In the genomic region with DNA sequence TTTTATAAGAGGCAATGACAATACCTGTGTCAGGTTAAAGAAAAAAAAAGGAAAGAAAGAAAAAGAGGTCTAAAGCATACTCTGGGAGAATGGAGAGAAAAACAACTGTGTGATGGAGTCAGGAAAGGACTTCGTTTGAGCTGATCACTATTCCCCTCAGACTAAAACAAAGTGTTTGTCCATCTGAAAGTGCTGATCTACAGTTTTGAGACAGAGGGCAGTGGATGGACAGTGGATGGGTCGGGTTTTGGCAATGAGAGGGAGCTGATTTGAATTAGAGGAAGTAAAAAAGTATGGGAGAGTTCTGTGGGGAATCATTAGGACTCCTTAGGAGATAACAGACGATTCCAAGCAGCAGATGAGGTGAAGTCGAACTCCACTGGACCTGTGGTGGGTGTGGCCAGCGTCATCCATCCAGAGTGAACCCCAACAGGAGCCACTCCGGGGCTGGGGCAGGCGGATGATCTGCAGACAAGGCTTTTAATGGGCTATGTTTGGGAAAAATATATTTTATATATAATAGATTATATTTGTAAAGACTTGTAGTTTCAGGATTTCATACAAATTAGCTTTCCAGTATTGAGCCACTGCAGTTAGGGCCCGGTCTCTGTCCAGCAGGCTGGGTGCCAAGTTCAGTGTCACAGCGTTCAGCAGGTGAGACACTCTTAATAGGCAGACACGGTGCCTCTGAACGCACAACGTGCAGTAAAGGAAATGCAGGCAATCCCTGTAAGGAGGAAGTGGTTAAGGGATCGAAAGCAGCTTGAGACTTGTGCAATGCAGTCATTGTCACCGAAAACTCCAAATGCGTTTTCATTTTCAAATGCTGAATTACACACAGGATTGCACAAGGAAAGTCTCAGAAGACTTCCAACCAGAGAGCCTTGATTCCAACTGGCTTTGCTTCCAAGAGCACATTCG, we compare ENCODE assay signal across 8 cellular contexts.
DNase-seq lines count a peak whose midpoint lies in the region; ATAC-seq and TF ChIP-seq lines count a peak whose summit lies in the region.

No MANE protein-coding gene starts in this region.

- no peak overlapping the region for H3K27ac ChIP-seq in RWPE2 (ENCODE audit: poor library complexity, severe bottlenecking)
- peak overlapping the region; percentile 24 for H3K27ac ChIP-seq in mesenchymal stem cell (ENCODE audit: low read length, poor library complexity, severe bottlenecking)

- TF ChIP-seq CTCF in RWPE2 (IDR thresholded peaks at IDR 0.05; ENCODE audit: poor library complexity, severe bottlenecking) (no peak), astrocyte of the spinal cord (IDR thresholded peaks at IDR 0.05; ENCODE audit: low read depth, low read length) (no peak)

- no peaks in the 10 kb centered on the region for H3K79me1 ChIP-seq in mesenchymal stem cell (replicated peaks; ENCODE audit: low read length, poor library complexity, severe bottlenecking)

- H3K4me1 ChIP-seq in RWPE2 (ENCODE audit: insufficient read depth, poor library complexity, severe bottlenecking) (peaks cover 10% of the 10 kb centered on the region), mesenchymal stem cell (ENCODE audit: control insufficient read depth, insufficient read depth, low read depth, low read length) (peaks cover 8% of the 10 kb centered on the region)

- in situ Hi-C loops in Caki2 (cut with HindIII; ENCODE audit: low pct_unique_long_range_greater_than_20kb, low sequenced_read_pairs) (no loop called here), astrocyte of the spinal cord (cut with HindIII; ENCODE audit: low sequenced_read_pairs) (no loop called here)

- H3K27me3 ChIP-seq in RWPE2 (ENCODE audit: insufficient read depth, poor library complexity, severe bottlenecking) (no peaks in the 10 kb centered on the region), mesenchymal stem cell (ENCODE audit: control insufficient read depth in 1 of 2, insufficient read depth in 1 of 2, low read length in 2 of 2) (no peaks in the 10 kb centered on the region)

- ATAC-seq in GM19372 (IDR thresholded peaks at IDR 0.05; ENCODE audit: low read depth, unreplicated experiment): peak; percentile 100
- peak; percentile 99 for ATAC-seq in HG03354 (IDR thresholded peaks at IDR 0.05; ENCODE audit: poor library complexity, severe bottlenecking, unreplicated experiment)
- peak; percentile 64 for ATAC-seq in RWPE2 (ENCODE audit: low read depth)

- H3K14ac ChIP-seq in mesenchymal stem cell (ENCODE audit: low read length in 2 of 2): no peak overlapping the region

- H3K9me3 ChIP-seq in RWPE2 (ENCODE audit: severe bottlenecking) (no peaks in the 10 kb centered on the region), mesenchymal stem cell (ENCODE audit: control insufficient read depth, low read length) (no peaks in the 10 kb centered on the region)

- peak overlapping the region in 1 of 2 experiments; percentile 21 for H2BK12ac ChIP-seq in mesenchymal stem cell (ENCODE audit: low read length in 2 of 2)

- DNase-seq in Caki2 (ENCODE audit: low read depth) (peak; percentile 19), RWPE2 (ENCODE audit: low spot score) (no peak), astrocyte of the spinal cord (ENCODE audit: low read depth, low spot score) (peak; percentile 7), mesenchymal stem cell (no peak), retina (no peak), NCI-H187 (lab: John Stamatoyannopoulos, UW) (no peak)

- H2BK15ac ChIP-seq in mesenchymal stem cell (ENCODE audit: low read depth, poor library complexity, severe bottlenecking): no peak overlapping the region

- no peak overlapping the region for H4K91ac ChIP-seq in mesenchymal stem cell (ENCODE audit: low read length)

- WGBS in mesenchymal stem cell: 86% methylated on average over 13 of the region's 16 CpGs

- no peak overlapping the region for H3K4me3 ChIP-seq in RWPE2 (ENCODE audit: severe bottlenecking)
- H3K4me3 ChIP-seq in astrocyte of the spinal cord (ENCODE audit: low read depth, low read length): no peak overlapping the region
- H3K4me3 ChIP-seq in mesenchymal stem cell (ENCODE audit: insufficient read depth in 1 of 2, low read depth in 1 of 2, low read length in 2 of 2): peak overlapping the region in 1 of 2 experiments; percentile 76

- peak overlapping the region; percentile 18 for H2AFZ ChIP-seq in mesenchymal stem cell (ENCODE audit: low read depth, low read length)

- no peak overlapping the region for H3K4ac ChIP-seq in mesenchymal stem cell (ENCODE audit: low read depth in 1 of 2, low read length in 2 of 2)

- H3K36me3 ChIP-seq in RWPE2 (ENCODE audit: low read depth) (no peaks in the 10 kb centered on the region), mesenchymal stem cell (ENCODE audit: control insufficient read depth in 1 of 2, insufficient read depth in 2 of 2, low read depth in 1 of 2, low read length in 2 of 2) (no peaks in the 10 kb centered on the region)

- peak overlapping the region in 1 of 2 experiments; percentile 4 for H3K18ac ChIP-seq in mesenchymal stem cell (ENCODE audit: low read depth in 1 of 2, low read length in 2 of 2)

- peak overlapping the region; percentile 59 for H3K4me2 ChIP-seq in mesenchymal stem cell (ENCODE audit: low read length, poor library complexity, severe bottlenecking)

- H2BK5ac ChIP-seq in mesenchymal stem cell (ENCODE audit: low read depth, low read length, poor library complexity, severe bottlenecking): no peak overlapping the region

- H3K23ac ChIP-seq in mesenchymal stem cell (ENCODE audit: low read length in 2 of 2): no peak overlapping the region

- no peak overlapping the region for H4K8ac ChIP-seq in mesenchymal stem cell (ENCODE audit: low read length)

- peak overlapping the region; percentile 70 for H3K9ac ChIP-seq in mesenchymal stem cell (ENCODE audit: low read length)

- no peak overlapping the region for H2AK5ac ChIP-seq in mesenchymal stem cell (ENCODE audit: low read length, severe bottlenecking)

- H2BK120ac ChIP-seq in mesenchymal stem cell (ENCODE audit: low read depth, low read length): no peak overlapping the region

Comparison
In these comparisons a context has a peak if more than half of its experiments do, and no peak if none do; other contexts are left out.
1. DNase-seq: peak in Caki2 (single experiment) and astrocyte of the spinal cord (single experiment); none in RWPE2 (single experiment), mesenchymal stem cell (single experiment), retina (single experiment) and NCI-H187 (0 of 2).
2. Peak in every context shown above with its lines, with median percentiles within 50 percentile points of each other: ATAC-seq.